ENCODE assay signal across 1 cellular context in genomic region chr2:200795044-200795443, GRCh38.
TF ChIP-seq lines count a peak whose summit lies in the region.

No MANE protein-coding gene starts in this region.

TF ChIP-seq in SK-N-SH, 30 proteins besides CTCF, POLR2A, EP300 and RAD21 (continued from another document):
- TF ChIP-seq RCOR1 (IDR thresholded peaks at IDR 0.05; ENCODE audit: low read length) (no peak), TEAD4 (IDR thresholded peaks at IDR 0.05; ENCODE audit: borderline replicate concordance, insufficient read depth) (no peak)
